31 cellular contexts compared by ENCODE assay signal in genomic region chr10:61451357-61451756, GRCh38. TPM values are rescaled to one million over a fixed set of nuclear protein-coding genes. Genes with fewer than 3 reads are reported as not detected.
"Had no signal": no experiment of that assay in that cellular context is flagged by ENCODE, and none has a peak within 500 bp of the region (broad histone marks: within the 10 kb centered on the region; RNA-seq: fewer than 3 reads in every experiment).

No MANE protein-coding gene starts in this region.

- H3K36me3 Mint-ChIP-seq: activated CD4-positive, alpha-beta memory T cell treated with anti-CD3 and anti-CD28 coated beads for 36 hours; naive thymus-derived CD4-positive, alpha-beta T cell had no signal

- H3K9me3 Mint-ChIP-seq: activated CD4-positive, alpha-beta memory T cell treated with anti-CD3 and anti-CD28 coated beads for 36 hours; activated T-helper 1 cell treated with anti-CD3 and anti-CD28 coated beads, Interleukin-12 subunit alpha, Interleukin-12 subunit beta, Interleukin-2, Interleukin-4 antibody, amounts not matched to agents 30 ng/mL and 10 ng/mL and 1 ng/mL, durations not matched to agents 14 hours and 24 hours and 36 hours; central memory CD8-positive, alpha-beta T cell; naive thymus-derived CD4-positive, alpha-beta T cell; T-helper 2 cell treated with Interferon-gamma antibody and Interleukin-4, amounts not matched to agents 5 μg/mL and 100 μg/mL, for 36 hours had no signal

- H3K27ac Mint-ChIP-seq: activated CD4-positive, alpha-beta memory T cell treated with anti-CD3 and anti-CD28 coated beads for 36 hours; activated T-helper 1 cell treated with anti-CD3 and anti-CD28 coated beads, Interleukin-12 subunit alpha, Interleukin-12 subunit beta, Interleukin-2, Interleukin-4 antibody, amounts not matched to agents 30 ng/mL and 10 ng/mL and 1 ng/mL, durations not matched to agents 14 hours and 24 hours and 36 hours; naive thymus-derived CD4-positive, alpha-beta T cell; T-helper 2 cell treated with Interferon-gamma antibody and Interleukin-4, amounts not matched to agents 5 μg/mL and 100 μg/mL, for 36 hours had no signal

- H3K4me1 Mint-ChIP-seq: central memory CD8-positive, alpha-beta T cell had no signal

- ATAC-seq: activated CD4-positive, CD25-positive, alpha-beta regulatory T cell treated with anti-CD3 and anti-CD28 coated beads, Interleukin-2, amount 50 U/mL, for 24 hours; naive thymus-derived CD4-positive, alpha-beta T cell; psoas muscle had no signal

- H3K9me3 ChIP-seq: esophagus squamous epithelium, psoas muscle, sigmoid colon, suprapubic skin, tibial artery had no signal

- H3K4me3 Mint-ChIP-seq: activated CD4-positive, alpha-beta memory T cell treated with anti-CD3 and anti-CD28 coated beads for 36 hours; activated T-helper 1 cell treated with anti-CD3 and anti-CD28 coated beads, Interleukin-12 subunit alpha, Interleukin-12 subunit beta, Interleukin-2, Interleukin-4 antibody, amounts not matched to agents 30 ng/mL and 10 ng/mL and 1 ng/mL, durations not matched to agents 14 hours and 24 hours and 36 hours; central memory CD8-positive, alpha-beta T cell had no signal

- H3K4me3 ChIP-seq: tibial artery had no signal

- H3K4me1 ChIP-seq: parathyroid adenoma had no signal

- DNase-seq: activated CD4-positive, alpha-beta memory T cell treated with anti-CD3 and anti-CD28 coated beads for 36 hours; activated CD4-positive, alpha-beta T cell treated with anti-CD3 and anti-CD28 coated beads for 48 hours; activated CD8-positive, alpha-beta memory T cell treated with anti-CD3 and anti-CD28 coated beads, Interleukin-2, amount 50 U/mL, for 4 hours; activated gamma-delta T cell treated with Interleukin-2 at 50 U/mL for 16 hours; activated naive CD4-positive, alpha-beta T cell treated with anti-CD3 and anti-CD28 coated beads, Interleukin-2, amount 50 U/mL, for 16 hours; activated T-cell treated with anti-CD3 and anti-CD28 coated beads, Interleukin-2, amount 50 U/mL, for 1 hour; amniotic stem cell; dermis blood vessel endothelial cell; effector CD4-positive, alpha-beta T cell; esophagus squamous epithelium; foreskin melanocyte; left cardiac atrium; mammary epithelial cell; midbrain; naive thymus-derived CD4-positive, alpha-beta T cell; psoas muscle; sigmoid colon; small intestine; stimulated activated CD4-positive, alpha-beta T cell treated with anti-CD3 and anti-CD28 coated beads, Interleukin-15, amount 100 ng/mL, for 24 hours; stimulated activated CD4-positive, alpha-beta T cell treated with anti-CD3 and anti-CD28 coated beads, Interleukin-2, amount 100 ng/mL, for 24 hours; stimulated activated naive CD4-positive, alpha-beta T cell; T-helper 1 cell; tibial artery had no signal

- H3K36me3 ChIP-seq: esophagus squamous epithelium, sigmoid colon, suprapubic skin, tibial artery had no signal

- H3K27ac ChIP-seq: epithelial cell of prostate, esophagus squamous epithelium, parathyroid adenoma, psoas muscle, sigmoid colon, suprapubic skin, tibial artery had no signal

RNA-seq across cellular contexts. Expression of gene TMEM26, which starts 1.8 kb away (rescaled TPM):
- total RNA-seq: activated CD4-positive, alpha-beta memory T cell treated with anti-CD3 and anti-CD28 coated beads for 36 hours; activated CD8-positive, alpha-beta memory T cell treated with anti-CD3 and anti-CD28 coated beads for 36 hours; activated T-helper 1 cell treated with anti-CD3 and anti-CD28 coated beads, Interleukin-12 subunit alpha, Interleukin-12 subunit beta, Interleukin-2, Interleukin-4 antibody, amounts not matched to agents 30 ng/mL and 10 ng/mL and 1 ng/mL, durations not matched to agents 14 hours and 24 hours and 36 hours; dermis blood vessel endothelial cell; mammary epithelial cell; suprapubic skin had no signal
